ENCODE assay signal across 2 cellular contexts in genomic region chr17:82890339-82890730, GRCh38.
TF ChIP-seq lines count a peak whose summit lies in the region.

No MANE protein-coding gene starts in this region.

TF ChIP-seq in HepG2, 621 proteins besides CTCF, POLR2A, EP300 and RAD21:
- TF ChIP-seq HOXA3 (CRISPR knock-in tag; IDR thresholded peaks at IDR 0.05) (no peak), ZNF574 (CRISPR knock-in tag; IDR thresholded peaks at IDR 0.05) (0 out of 2 replicates have a peak, but pooled peaks have one; percentile 7), MYC (CRISPR knock-in tag; IDR thresholded peaks at IDR 0.05; ENCODE audit: borderline replicate concordance) (0 out of 2 replicates have a peak, but pooled peaks have one; percentile 38), ZNF678 (CRISPR knock-in tag; IDR thresholded peaks at IDR 0.05) (peak; percentile 52; the same call in 1 of the 2 replicates), YEATS4 (CRISPR knock-in tag; IDR thresholded peaks at IDR 0.05; ENCODE audit: borderline replicate concordance) (0 out of 2 replicates have a peak, but pooled peaks have one; percentile 43), ZNF572 (CRISPR knock-in tag; IDR thresholded peaks at IDR 0.05) (peak; percentile 12; the same call in 1 of the 2 replicates), NFKB2 (CRISPR knock-in tag; IDR thresholded peaks at IDR 0.05; ENCODE audit: borderline replicate concordance) (peak; percentile 59; the same call in 1 of the 2 replicates), HIVEP1 (CRISPR knock-in tag; IDR thresholded peaks at IDR 0.05) (no peak), ZNF597 (CRISPR knock-in tag; IDR thresholded peaks at IDR 0.05) (no peak)

TF ChIP-seq in H1, 55 proteins besides CTCF, POLR2A, EP300 and RAD21:
- TF ChIP-seq SIRT6 (IDR thresholded peaks at IDR 0.05; ENCODE audit: low read length) (no peak), EZH2 (IDR thresholded peaks at IDR 0.05; ENCODE audit: low read depth, low read length, severe bottlenecking) (no peak), JUND (IDR thresholded peaks at IDR 0.05; ENCODE audit: low read length) (no peak), HDAC2 (IDR thresholded peaks at IDR 0.05; ENCODE audit: borderline replicate concordance in 1 of 2, low read depth in 2 of 2, low read length in 2 of 2) (no peak), BRCA1 (IDR thresholded peaks at IDR 0.05; ENCODE audit: low read depth, low read length) (no peak), FOSL1 (IDR thresholded peaks at IDR 0.05; ENCODE audit: insufficient read depth, low read depth, low read length) (no peak), NRF1 (IDR thresholded peaks at IDR 0.05; ENCODE audit: low read depth, low read length) (no peak), SRF (IDR thresholded peaks at IDR 0.05; ENCODE audit: low read depth, low read length) (no peak), TAF7 (optimal IDR thresholded peaks at IDR 0.05; ENCODE audit: borderline replicate concordance, low read depth, low read length) (no peak), HDAC6 (IDR thresholded peaks at IDR 0.05; ENCODE audit: low read depth, low read length) (no peak), CHD2 (IDR thresholded peaks at IDR 0.05; ENCODE audit: low read length) (no peak), KDM5A (IDR thresholded peaks at IDR 0.05; ENCODE audit: low read length) (no peak), TAF1 (IDR thresholded peaks at IDR 0.05; ENCODE audit: low read depth, low read length) (no peak)
